ENCODE assay signal across 21 cellular contexts in genomic region chr2:23683001-23683400, GRCh38.
"Had no signal": no experiment of that assay in that cellular context is flagged by ENCODE, and none has a peak within 500 bp of the region (broad histone marks: within the 10 kb centered on the region; RNA-seq: fewer than 3 reads in every experiment).

No MANE protein-coding gene starts in this region.

- DNase-seq: Kasumi-1, MM.1S, NCI-H1092 treated with DMSO at 0.1 percent for 48 hours, NCI-H1436, NCI-H187, NCI-H2029, NCI-H2081 treated with DMSO at 0.1 percent for 48 hours, NCI-H2171, NCI-H226, NCI-H446, NCI-H510A, NCI-H524 treated with DMSO at 0.1 percent for 48 hours, NCI-H774, Right ventricle myocardium superior, RPMI8226, SIG-M5 had no signal

- H3K9ac ChIP-seq: KMS-11 had no signal

- H3K4me3 ChIP-seq: K562, SJSA1, SK-N-MC had no signal

- FAIRE-seq: K562, RCC 7860 had no signal

- H3K4me2 ChIP-seq: KMS-11 had no signal

- H3K36me3 ChIP-seq: SJSA1 had no signal

- H3K27me3 ChIP-seq: SJSA1 had no signal

- ATAC-seq: K562 had no signal

- H3K4me1 ChIP-seq: SJSA1 had no signal

- H3K27ac ChIP-seq: KMS-11, SJSA1, SK-N-MC had no signal
